Comparison of ENCODE assay signal across 26 cellular contexts in genomic region chr18:12371590-12371989, GRCh38. TPM values are rescaled to one million over a fixed set of nuclear protein-coding genes. Genes with fewer than 3 reads are reported as not detected.
DNase-seq lines count a peak whose midpoint lies in the region; ATAC-seq and TF ChIP-seq lines count a peak whose summit lies in the region.
"Had no signal": no experiment of that assay in that cellular context is flagged by ENCODE, and none has a peak within 500 bp of the region (broad histone marks: within the 10 kb centered on the region; RNA-seq: fewer than 3 reads in every experiment).

No MANE protein-coding gene starts in this region.

- peaks cover 13% of the 10 kb centered on the region for H3K36me3 ChIP-seq in CD4-positive, alpha-beta memory T cell (ENCODE audit: insufficient read depth, low read length)
- H3K36me3 ChIP-seq in naive thymus-derived CD4-positive, alpha-beta T cell (ENCODE audit: control insufficient read depth in 2 of 3, insufficient read depth in 3 of 3, low read length in 3 of 3) = peaks cover 4 to 25% (median 14%) of the 10 kb centered on the region in 3 experiments

- H3K27ac ChIP-seq in CD4-positive, alpha-beta memory T cell (ENCODE audit: low read depth, low read length) = no peak overlapping the region
- no peak overlapping the region for H3K27ac ChIP-seq in naive thymus-derived CD4-positive, alpha-beta T cell (ENCODE audit: low read depth, low read length)
- H3K27ac ChIP-seq: A549, adrenal gland, esophagus squamous epithelium, foreskin keratinocyte, SJSA1, testis, vagina had no signal

- no peaks in the 10 kb centered on the region for H3K9me3 Mint-ChIP-seq in activated CD8-positive, alpha-beta memory T cell treated with anti-CD3 and anti-CD28 coated beads, Interleukin-2, amount 10 ng/mL, durations not matched to agents 7 days and 5 days (ENCODE audit: low read depth)
- no peaks in the 10 kb centered on the region for H3K9me3 Mint-ChIP-seq in CD4-positive, alpha-beta memory T cell
- no peaks in the 10 kb centered on the region for H3K9me3 Mint-ChIP-seq in activated T-helper 17 cell treated with anti-CD3 and anti-CD28 coated beads, Interleukin-2, amount 50 U/mL, for 72 hours
- no peaks in the 10 kb centered on the region for H3K9me3 Mint-ChIP-seq in naive thymus-derived CD4-positive, alpha-beta T cell
- no peaks in the 10 kb centered on the region for H3K9me3 Mint-ChIP-seq in nephron progenitor cell
- H3K9me3 Mint-ChIP-seq: activated CD4-positive, alpha-beta memory T cell treated with anti-CD3 and anti-CD28 coated beads for 36 hours had no signal

- H3K4me1 ChIP-seq in CD4-positive, alpha-beta memory T cell (ENCODE audit: insufficient read depth, low read length) = peaks cover 52% of the 10 kb centered on the region
- H3K4me1 ChIP-seq in naive thymus-derived CD4-positive, alpha-beta T cell (ENCODE audit: control insufficient read depth in 2 of 2, insufficient read depth in 2 of 2, low read length in 2 of 2) = peaks cover 20 to 24% of the 10 kb centered on the region in 2 donors
- H3K4me1 ChIP-seq: foreskin keratinocyte had no signal

- H3K27ac Mint-ChIP-seq in activated CD8-positive, alpha-beta memory T cell treated with anti-CD3 and anti-CD28 coated beads, Interleukin-2, amount 10 ng/mL, durations not matched to agents 7 days and 5 days = peak overlapping the region; percentile 39
- peak overlapping the region in 4 of 7 donors; percentile 9 to 65 (median 18) for H3K27ac Mint-ChIP-seq in CD4-positive, alpha-beta memory T cell
- H3K27ac Mint-ChIP-seq in activated T-helper 17 cell treated with anti-CD3 and anti-CD28 coated beads, Interleukin-2, amount 50 U/mL, for 72 hours = peak overlapping the region; percentile 32
- H3K27ac Mint-ChIP-seq in naive thymus-derived CD4-positive, alpha-beta T cell = peak overlapping the region in 4 of 9 donors; percentile 16 to 55 (median 32)
- H3K27ac Mint-ChIP-seq in nephron progenitor cell = no peak overlapping the region
- H3K27ac Mint-ChIP-seq: activated CD4-positive, alpha-beta memory T cell treated with anti-CD3 and anti-CD28 coated beads for 36 hours had no signal

- no peak for DNase-seq in activated CD8-positive, alpha-beta memory T cell treated with anti-CD3 and anti-CD28 coated beads, Interleukin-2, amount 10 ng/mL, durations not matched to agents 7 days and 5 days
- DNase-seq in activated CD8-positive, alpha-beta memory T cell treated with anti-CD3 and anti-CD28 coated beads, Interleukin-2, amount 50 U/mL, for 4 hours = no peak
- DNase-seq in CD4-positive, alpha-beta memory T cell = peak in 1 of 5 donors; percentile 8
- DNase-seq in naive thymus-derived CD4-positive, alpha-beta T cell = no peak
- DNase-seq in epidermal melanocyte (ENCODE audit: insufficient read length, low spot score) (no peak), nephron progenitor cell (no peak), KBM-7 (no peak)
- DNase-seq: activated CD4-positive, alpha-beta memory T cell treated with anti-CD3 and anti-CD28 coated beads for 36 hours; activated effector memory CD4-positive, alpha-beta T cell treated with anti-CD3 and anti-CD28 coated beads, Interleukin-2, amount 50 U/mL, for 16 hours; activated T-cell treated with anti-CD3 and anti-CD28 coated beads for 4 hours; adrenal gland; esophagus squamous epithelium; foreskin keratinocyte; mammary epithelial cell; NCI-H1105; NCI-H187; NCI-H2171; NCI-H510A; right cardiac atrium; stimulated activated CD4-positive, alpha-beta T cell treated with anti-CD3 and anti-CD28 coated beads, Interleukin-1b, Interleukin-23, amount 100 ng/mL, for 48 hours; stimulated activated naive CD8-positive, alpha-beta T cell treated with anti-CD3 and anti-CD28 coated beads, Interleukin-15, Interleukin-2, amounts not matched to agents 100 U/mL and 50 U/mL, for 24 hours; testis had no signal

- no peaks in the 10 kb centered on the region for H3K27me3 ChIP-seq in CD4-positive, alpha-beta memory T cell (ENCODE audit: insufficient read depth, low read length)
- no peaks in the 10 kb centered on the region for H3K27me3 ChIP-seq in naive thymus-derived CD4-positive, alpha-beta T cell (ENCODE audit: control insufficient read depth in 2 of 2, insufficient read depth in 2 of 2, low read length in 2 of 2)
- H3K27me3 ChIP-seq: adrenal gland, esophagus squamous epithelium, foreskin keratinocyte, SJSA1, testis, vagina had no signal

- no peaks in the 10 kb centered on the region for H3K27me3 Mint-ChIP-seq in activated CD8-positive, alpha-beta memory T cell treated with anti-CD3 and anti-CD28 coated beads, Interleukin-2, amount 10 ng/mL, durations not matched to agents 7 days and 5 days
- no peaks in the 10 kb centered on the region for H3K27me3 Mint-ChIP-seq in CD4-positive, alpha-beta memory T cell
- no peaks in the 10 kb centered on the region for H3K27me3 Mint-ChIP-seq in activated T-helper 17 cell treated with anti-CD3 and anti-CD28 coated beads, Interleukin-2, amount 50 U/mL, for 72 hours
- no peaks in the 10 kb centered on the region for H3K27me3 Mint-ChIP-seq in naive thymus-derived CD4-positive, alpha-beta T cell
- peaks cover 4% of the 10 kb centered on the region for H3K27me3 Mint-ChIP-seq in nephron progenitor cell (ENCODE audit: low read depth, poor library complexity)
- H3K27me3 Mint-ChIP-seq: activated CD4-positive, alpha-beta memory T cell treated with anti-CD3 and anti-CD28 coated beads for 36 hours had no signal

- POLR2A ChIA-PET in CD4-positive, alpha-beta memory T cell (lab: Charles Lee; ENCODE audit: partially characterized antibody) = no interaction called here
- POLR2A ChIA-PET in naive thymus-derived CD4-positive, alpha-beta T cell (lab: Charles Lee) = no interaction called here

- no peak overlapping the region for H3K4me3 Mint-ChIP-seq in activated CD8-positive, alpha-beta memory T cell treated with anti-CD3 and anti-CD28 coated beads, Interleukin-2, amount 10 ng/mL, durations not matched to agents 7 days and 5 days
- peak overlapping the region in 4 of 8 donors; percentile 17 to 59 (median 42) for H3K4me3 Mint-ChIP-seq in CD4-positive, alpha-beta memory T cell
- no peak overlapping the region for H3K4me3 Mint-ChIP-seq in activated T-helper 17 cell treated with anti-CD3 and anti-CD28 coated beads, Interleukin-2, amount 50 U/mL, for 72 hours
- H3K4me3 Mint-ChIP-seq in naive thymus-derived CD4-positive, alpha-beta T cell = peak overlapping the region in 7 of 10 donors; percentile 6 to 63 (median 40)
- no peak overlapping the region for H3K4me3 Mint-ChIP-seq in nephron progenitor cell
- H3K4me3 Mint-ChIP-seq: activated CD4-positive, alpha-beta memory T cell treated with anti-CD3 and anti-CD28 coated beads for 36 hours had no signal

- no peaks in the 10 kb centered on the region for H3K9me3 ChIP-seq in CD4-positive, alpha-beta memory T cell (ENCODE audit: control insufficient read depth in 1 of 2, low read length in 2 of 2)
- no peaks in the 10 kb centered on the region for H3K9me3 ChIP-seq in naive thymus-derived CD4-positive, alpha-beta T cell (ENCODE audit: control insufficient read depth in 2 of 3, low read length in 3 of 3)
- H3K9me3 ChIP-seq: A549, adrenal gland, esophagus squamous epithelium, SJSA1, testis, vagina had no signal

- no peak overlapping the region for H3K4me3 ChIP-seq in CD4-positive, alpha-beta memory T cell (ENCODE audit: low read length in 2 of 2)
- no peak overlapping the region for H3K4me3 ChIP-seq in naive thymus-derived CD4-positive, alpha-beta T cell (ENCODE audit: low read length)
- H3K4me3 ChIP-seq: A549, adrenal gland, esophagus squamous epithelium, SJSA1, testis, vagina had no signal

- peaks cover 26% of the 10 kb centered on the region for H3K36me3 Mint-ChIP-seq in activated CD8-positive, alpha-beta memory T cell treated with anti-CD3 and anti-CD28 coated beads, Interleukin-2, amount 10 ng/mL, durations not matched to agents 7 days and 5 days
- H3K36me3 Mint-ChIP-seq in CD4-positive, alpha-beta memory T cell = peaks cover 14 to 29% of the 10 kb centered on the region in 2 donors
- H3K36me3 Mint-ChIP-seq in activated T-helper 17 cell treated with anti-CD3 and anti-CD28 coated beads, Interleukin-2, amount 50 U/mL, for 72 hours (ENCODE audit: low read depth) = peaks cover 78% of the 10 kb centered on the region
- peaks cover 5 to 24% (median 13%) of the 10 kb centered on the region in 5 donors for H3K36me3 Mint-ChIP-seq in naive thymus-derived CD4-positive, alpha-beta T cell
- peaks cover 48% of the 10 kb centered on the region for H3K36me3 Mint-ChIP-seq in nephron progenitor cell (ENCODE audit: low read depth)

- no peak for TF ChIP-seq CTCF in nephron progenitor cell (IDR thresholded peaks at IDR 0.05)

- intact Hi-C loops in CD4-positive, alpha-beta memory T cell (cut with micrococcal nuclease) = loop anchor here (10.0 kb wide), 1 partner anchor 1763 kb away; the partner anchor contains the start of gene ZNF519
- intact Hi-C loops in naive thymus-derived CD4-positive, alpha-beta T cell (cut with micrococcal nuclease) = loop anchor here in 1 of 2 donors (10.0 kb wide), 2 partner anchors 467 to 763 kb away; partner anchors contain the start of gene MPPE1

- ATAC-seq in activated CD8-positive, alpha-beta memory T cell treated with anti-CD3 and anti-CD28 coated beads, Interleukin-2, amount 10 ng/mL, durations not matched to agents 7 days and 5 days = no peak
- ATAC-seq in activated T-helper 17 cell treated with anti-CD3 and anti-CD28 coated beads, Interleukin-2, amount 50 U/mL, for 72 hours (replicated peaks) = no peak
- ATAC-seq in naive thymus-derived CD4-positive, alpha-beta T cell = no peak
- ATAC-seq: A549; foreskin keratinocyte; right cardiac atrium; stimulated activated naive CD8-positive, alpha-beta T cell treated with anti-CD3 and anti-CD28 coated beads, Interleukin-15, Interleukin-2, amounts not matched to agents 100 U/mL and 50 U/mL, for 24 hours had no signal

- in situ Hi-C loops in KBM-7 (cut with MboI; ENCODE audit: low pct_unique_long_range_greater_than_20kb, low sequenced_read_pairs) = loop anchor here (25.0 kb wide), 1 partner anchor 109 kb away; the partner anchor contains the start of gene CIDEA

- H3K4me1 Mint-ChIP-seq in activated CD8-positive, alpha-beta memory T cell treated with anti-CD3 and anti-CD28 coated beads, Interleukin-2, amount 10 ng/mL, durations not matched to agents 7 days and 5 days = peaks cover 45% of the 10 kb centered on the region
- H3K4me1 Mint-ChIP-seq in CD4-positive, alpha-beta memory T cell = peaks cover 38 to 60% (median 47%) of the 10 kb centered on the region in 4 donors
- peaks cover 28% of the 10 kb centered on the region for H3K4me1 Mint-ChIP-seq in activated T-helper 17 cell treated with anti-CD3 and anti-CD28 coated beads, Interleukin-2, amount 50 U/mL, for 72 hours
- peaks cover 31 to 58% (median 49%) of the 10 kb centered on the region in 7 donors for H3K4me1 Mint-ChIP-seq in naive thymus-derived CD4-positive, alpha-beta T cell
- H3K4me1 Mint-ChIP-seq in nephron progenitor cell = peaks cover 40% of the 10 kb centered on the region

- CTCF ChIA-PET in activated CD8-positive, alpha-beta memory T cell treated with anti-CD3 and anti-CD28 coated beads, Interleukin-2, amount 10 ng/mL, durations not matched to agents 7 days and 5 days (lab: Charles Lee) = interaction anchor here (0.6 to 1.2 kb wide), 2 partner anchors 289 to 489 kb away, joined by 3 read pairs; no protein-coding TSS in a partner anchor
- CTCF ChIA-PET in CD4-positive, alpha-beta memory T cell (lab: Charles Lee; ENCODE audit: partially characterized antibody) = no interaction called here
- CTCF ChIA-PET in naive thymus-derived CD4-positive, alpha-beta T cell (lab: Charles Lee) = no interaction called here

RNA-seq across cellular contexts. Expression of gene AFG3L2, which starts 5.4 kb away (rescaled TPM):
- 10 to 100 TPM; 39.6 to 50.9 TPM for total RNA-seq in activated CD8-positive, alpha-beta memory T cell treated with anti-CD3 and anti-CD28 coated beads, Interleukin-2, amount 10 ng/mL, durations not matched to agents 7 days and 5 days
- 10 to 100 TPM; 31.4 to 33.1 TPM for total RNA-seq in CD4-positive, alpha-beta memory T cell
- 10 to 100 TPM; 27.8 to 34.6 TPM for polyA plus RNA-seq in CD4-positive, alpha-beta memory T cell
- total RNA-seq in activated T-helper 17 cell treated with anti-CD3 and anti-CD28 coated beads, Interleukin-2, amount 50 U/mL, for 72 hours = 10 to 100 TPM; 30.6 to 63.9 TPM
- total RNA-seq in naive thymus-derived CD4-positive, alpha-beta T cell = 10 to 100 TPM; 26.3 to 42.3 (median 32.0) TPM
- 10 to 100 TPM; 29.9 to 38.6 TPM for polyA plus RNA-seq in naive thymus-derived CD4-positive, alpha-beta T cell

RNA-seq across cellular contexts. Expression of gene PRELID3A, which starts 36.1 kb away (rescaled TPM):
- 1 to 10 TPM; 5.8 to 9.7 TPM for total RNA-seq in activated CD8-positive, alpha-beta memory T cell treated with anti-CD3 and anti-CD28 coated beads, Interleukin-2, amount 10 ng/mL, durations not matched to agents 7 days and 5 days
- total RNA-seq in CD4-positive, alpha-beta memory T cell = 1 to 10 TPM in 1 of 2 experiments, under 1 TPM in 1; 0.81 to 1.1 TPM
- not detected for polyA plus RNA-seq in CD4-positive, alpha-beta memory T cell
- 1 to 10 TPM; 1.4 to 4.4 TPM for total RNA-seq in activated T-helper 17 cell treated with anti-CD3 and anti-CD28 coated beads, Interleukin-2, amount 50 U/mL, for 72 hours
- 1 to 10 TPM in 2 of 5 experiments, under 1 TPM in 3; 0.44 to 1.8 (median 0.92) TPM for total RNA-seq in naive thymus-derived CD4-positive, alpha-beta T cell
- polyA plus RNA-seq in naive thymus-derived CD4-positive, alpha-beta T cell = not detected

Comparison
In these comparisons a context has a peak if more than half of its experiments do, and no peak if none do; other contexts are left out.
1. H3K4me3 Mint-ChIP-seq: peak in naive thymus-derived CD4-positive, alpha-beta T cell (7 of 10); none in activated CD8-positive, alpha-beta memory T cell treated with anti-CD3 and anti-CD28 coated beads, Interleukin-2, amount 10 ng/mL, durations not matched to agents 7 days and 5 days (single experiment), activated T-helper 17 cell treated with anti-CD3 and anti-CD28 coated beads, Interleukin-2, amount 50 U/mL, for 72 hours (single experiment) and nephron progenitor cell (single experiment).